Comparison of ENCODE assay signal across 24 cellular contexts in genomic region chr1:26138974-26139558, GRCh38. TPM values are rescaled to one million over a fixed set of nuclear protein-coding genes. Genes with fewer than 3 reads are reported as not detected.
DNase-seq lines count a peak whose midpoint lies in the region; ATAC-seq and TF ChIP-seq lines count a peak whose summit lies in the region.
"Had no signal": no experiment of that assay in that cellular context is flagged by ENCODE, and none has a peak within 500 bp of the region (broad histone marks: within the 10 kb centered on the region; RNA-seq: fewer than 3 reads in every experiment).

No MANE protein-coding gene starts in this region.

- dilution Hi-C loops in mammary epithelial cell (cut with HindIII; ENCODE audit: low sequenced_read_pairs) = no loop called here

- H3K4me3 Mint-ChIP-seq in MCF 10A (ENCODE audit: unreplicated experiment) = no peak overlapping the region
- no peak overlapping the region for H3K4me3 Mint-ChIP-seq in activated naive CD8-positive, alpha-beta T cell treated with anti-CD3 and anti-CD28 coated beads for 36 hours
- H3K4me3 Mint-ChIP-seq: activated CD4-positive, alpha-beta memory T cell treated with anti-CD3 and anti-CD28 coated beads, Interleukin-2, amount 10 ng/mL, durations not matched to agents 7 days and 5 days; activated T-helper 1 cell treated with anti-CD3 and anti-CD28 coated beads, Interleukin-12 subunit alpha, Interleukin-12 subunit beta, Interleukin-2, Interleukin-4 antibody, amounts not matched to agents 30 ng/mL and 10 ng/mL and 1 ng/mL, durations not matched to agents 14 hours and 24 hours and 36 hours; natural killer cell; stimulated activated memory B cell treated with anti-CD40 and anti-IgM and Interleukin-4, amounts not matched to agents 10 μg/mL and 1 μg/mL and 100 μg/mL, for 72 hours had no signal

- no peak overlapping the region for H3K4me2 ChIP-seq in mammary epithelial cell (ENCODE audit: insufficient read depth, low read depth, low read length)

- H3K36me3 ChIP-seq in mammary epithelial cell (ENCODE audit: insufficient read depth, low read length) = no peaks in the 10 kb centered on the region
- H3K36me3 ChIP-seq in upper lobe of right lung = no peaks in the 10 kb centered on the region
- H3K36me3 ChIP-seq: adrenal gland, sigmoid colon, thoracic aorta had no signal

- H4K20me1 ChIP-seq in mammary epithelial cell (ENCODE audit: insufficient read depth, low read length) = no peaks in the 10 kb centered on the region

- POLR2A ChIA-PET in MCF 10A (lab: Yijun Ruan, JAX) = interaction anchor here (0.5 to 1.1 kb wide), 5 partner anchors 9 to 184 kb away, joined by 3 read pairs; no protein-coding TSS in a partner anchor

- TF ChIP-seq CTCF in mammary epithelial cell (conservative IDR thresholded peaks at IDR 0.05 in 1 of 2, IDR thresholded peaks at IDR 0.05 in 1 of 2; ENCODE audit: extremely low read depth in 1 of 2, insufficient read depth in 1 of 2, low read depth in 1 of 2, low read length in 2 of 2) (no peak), MCF 10A (IDR thresholded peaks at IDR 0.05; ENCODE audit: unreplicated experiment) (no peak), upper lobe of right lung (IDR thresholded peaks at IDR 0.05) (no peak)

- H3K9me3 ChIP-seq in mammary epithelial cell (replicated peaks; ENCODE audit: insufficient read depth, low read length) (no peaks in the 10 kb centered on the region), upper lobe of right lung (no peaks in the 10 kb centered on the region)
- H3K9me3 ChIP-seq: sigmoid colon, thoracic aorta had no signal

- DNase-seq in mammary epithelial cell (no peak), MCF 10A (ENCODE audit: unreplicated experiment) (no peak), upper lobe of right lung (no peak), NCI-H2029 (lab: John Stamatoyannopoulos, UW) (no peak), middle frontal gyrus (ENCODE audit: extremely low spot score, low spot score) (no peak), Ammon's horn (ENCODE audit: low spot score) (no peak)
- DNase-seq in Jurkat, Clone E6-1 (ENCODE audit: low read depth, low spot score) = peak; percentile 59
- DNase-seq in activated naive CD8-positive, alpha-beta T cell treated with anti-CD3 and anti-CD28 coated beads for 36 hours = no peak
- DNase-seq: activated CD4-positive, alpha-beta memory T cell treated with anti-CD3 and anti-CD28 coated beads, Interleukin-2, amount 10 ng/mL, durations not matched to agents 7 days and 5 days; adrenal gland; COR-L47; dermis blood vessel endothelial cell; foreskin melanocyte; natural killer cell; NCI-H2029 treated with DMSO at 0.1 percent for 48 hours; NCI-H526; Right ventricle myocardium superior; sigmoid colon had no signal

- H3K27me3 ChIP-seq in mammary epithelial cell (ENCODE audit: insufficient read depth, low read length) = no peaks in the 10 kb centered on the region
- no peaks in the 10 kb centered on the region for H3K27me3 ChIP-seq in upper lobe of right lung
- H3K27me3 ChIP-seq: adrenal gland, sigmoid colon had no signal

- peak overlapping the region; percentile 38 for H2AFZ ChIP-seq in mammary epithelial cell (ENCODE audit: low read depth, low read length)

- no peaks in the 10 kb centered on the region for H3K79me2 ChIP-seq in mammary epithelial cell (ENCODE audit: insufficient read depth, low read length)

- no peak overlapping the region for H3K27ac Mint-ChIP-seq in MCF 10A (ENCODE audit: low read depth, unreplicated experiment)
- peak overlapping the region; percentile 17 for H3K27ac Mint-ChIP-seq in activated naive CD8-positive, alpha-beta T cell treated with anti-CD3 and anti-CD28 coated beads for 36 hours
- H3K27ac Mint-ChIP-seq: activated CD4-positive, alpha-beta memory T cell treated with anti-CD3 and anti-CD28 coated beads, Interleukin-2, amount 10 ng/mL, durations not matched to agents 7 days and 5 days; activated T-helper 1 cell treated with anti-CD3 and anti-CD28 coated beads, Interleukin-12 subunit alpha, Interleukin-12 subunit beta, Interleukin-2, Interleukin-4 antibody, amounts not matched to agents 30 ng/mL and 10 ng/mL and 1 ng/mL, durations not matched to agents 14 hours and 24 hours and 36 hours; natural killer cell; stimulated activated memory B cell treated with anti-CD40 and anti-IgM and Interleukin-4, amounts not matched to agents 10 μg/mL and 1 μg/mL and 100 μg/mL, for 72 hours had no signal

- H3K4me3 ChIP-seq in mammary epithelial cell (replicated peaks in 1 of 3; ENCODE audit: insufficient read depth in 1 of 3, low read depth in 2 of 3, low read length in 3 of 3) = no peak overlapping the region
- H3K4me3 ChIP-seq in Jurkat, Clone E6-1 (ENCODE audit: low read length) = no peak overlapping the region
- H3K4me3 ChIP-seq in upper lobe of right lung = no peak overlapping the region
- H3K4me3 ChIP-seq: adrenal gland, sigmoid colon, thoracic aorta had no signal

- ATAC-seq in upper lobe of right lung = peak; percentile 43
- ATAC-seq: natural killer cell; stimulated activated memory B cell treated with anti-CD40 and anti-IgM and Interleukin-4, amounts not matched to agents 10 μg/mL and 1 μg/mL and 100 μg/mL, for 72 hours had no signal

- CTCF ChIA-PET in mammary epithelial cell (lab: Charles Lee; ENCODE audit: low non-redundant PET) (interaction anchor here (0.7 kb wide), 1 partner anchor 1418 kb away, joined by 5 read pairs; no protein-coding TSS in a partner anchor), MCF 10A (lab: Yijun Ruan, JAX) (interaction anchor here (0.8 to 1.9 kb wide), 4 partner anchors 16 to 103 kb away, joined by 4 to 6 read pairs (median 5); partner anchors contain the start of gene ZNF593)

- no peaks in the 10 kb centered on the region for H3K4me1 Mint-ChIP-seq in MCF 10A (ENCODE audit: insufficient read depth, unreplicated experiment)
- H3K4me1 Mint-ChIP-seq in activated naive CD8-positive, alpha-beta T cell treated with anti-CD3 and anti-CD28 coated beads for 36 hours = peaks cover 12% of the 10 kb centered on the region
- H3K4me1 Mint-ChIP-seq: natural killer cell; stimulated activated memory B cell treated with anti-CD40 and anti-IgM and Interleukin-4, amounts not matched to agents 10 μg/mL and 1 μg/mL and 100 μg/mL, for 72 hours had no signal

- no peaks in the 10 kb centered on the region for H3K4me1 ChIP-seq in mammary epithelial cell (ENCODE audit: insufficient read depth, low read length)
- no peaks in the 10 kb centered on the region for H3K4me1 ChIP-seq in upper lobe of right lung
- H3K4me1 ChIP-seq: adrenal gland, sigmoid colon had no signal

- BruUV-seq in mammary epithelial cell (replicated peaks; lab: Mats Ljungman, UMichigan) = no TSS peak
- no TSS peak for BruUV-seq in MCF 10A (replicated peaks; lab: Mats Ljungman, UMichigan)

- WGBS in mammary epithelial cell (ENCODE audit: low coverage, missing lambda C conversion rate) = 82% methylated on average over 3 of the region's 3 CpGs

- no peaks in the 10 kb centered on the region for H3K27me3 Mint-ChIP-seq in MCF 10A (ENCODE audit: insufficient read depth, unreplicated experiment)
- H3K27me3 Mint-ChIP-seq in activated naive CD8-positive, alpha-beta T cell treated with anti-CD3 and anti-CD28 coated beads for 36 hours = no peaks in the 10 kb centered on the region
- H3K27me3 Mint-ChIP-seq: stimulated activated memory B cell treated with anti-CD40 and anti-IgM and Interleukin-4, amounts not matched to agents 10 μg/mL and 1 μg/mL and 100 μg/mL, for 72 hours had no signal

- no peaks in the 10 kb centered on the region for H3K36me3 Mint-ChIP-seq in MCF 10A (ENCODE audit: insufficient read depth, unreplicated experiment)
- H3K36me3 Mint-ChIP-seq in activated naive CD8-positive, alpha-beta T cell treated with anti-CD3 and anti-CD28 coated beads for 36 hours = no peaks in the 10 kb centered on the region
- H3K36me3 Mint-ChIP-seq: natural killer cell had no signal

- H3K9ac ChIP-seq in mammary epithelial cell (ENCODE audit: insufficient read depth, low read length) = no peak overlapping the region

- no peak overlapping the region for H3K27ac ChIP-seq in mammary epithelial cell (ENCODE audit: insufficient read depth, low read depth, low read length)
- H3K27ac ChIP-seq in upper lobe of right lung = no peak overlapping the region
- H3K27ac ChIP-seq: adrenal gland, sigmoid colon, thoracic aorta, VCaP had no signal

- intact Hi-C loops in mammary epithelial cell (cut with micrococcal nuclease) (no loop called here), MCF 10A (cut with micrococcal nuclease) (no loop called here), upper lobe of right lung (cut with DNase I) (no loop called here)

- in situ Hi-C loops in mammary epithelial cell (cut with MboI; ENCODE audit: low sequenced_read_pairs in 2 of 2) = no loop called here

- H3K9me3 Mint-ChIP-seq in MCF 10A (ENCODE audit: unreplicated experiment) = no peaks in the 10 kb centered on the region
- no peaks in the 10 kb centered on the region for H3K9me3 Mint-ChIP-seq in activated naive CD8-positive, alpha-beta T cell treated with anti-CD3 and anti-CD28 coated beads for 36 hours
- H3K9me3 Mint-ChIP-seq: activated CD4-positive, alpha-beta memory T cell treated with anti-CD3 and anti-CD28 coated beads, Interleukin-2, amount 10 ng/mL, durations not matched to agents 7 days and 5 days; natural killer cell; stimulated activated memory B cell treated with anti-CD40 and anti-IgM and Interleukin-4, amounts not matched to agents 10 μg/mL and 1 μg/mL and 100 μg/mL, for 72 hours had no signal

RNA-seq across cellular contexts. Expression of gene FAM110D, which starts 19.8 kb away (rescaled TPM):
- total RNA-seq in mammary epithelial cell = not detected
- not detected for polyA plus RNA-seq in mammary epithelial cell
- polyA minus RNA-seq in mammary epithelial cell = not detected
- not detected in 2 replicates for total RNA-seq in MCF 10A (2022)
- not detected for polyA plus RNA-seq in Jurkat, Clone E6-1 (2012; ENCODE audit: insufficient read depth, insufficient read length)
- total RNA-seq in activated naive CD8-positive, alpha-beta T cell treated with anti-CD3 and anti-CD28 coated beads for 36 hours = not detected
- 6.9 TPM for total RNA-seq in upper lobe of right lung
- total RNA-seq: activated CD4-positive, alpha-beta memory T cell treated with anti-CD3 and anti-CD28 coated beads, Interleukin-2, amount 10 ng/mL, durations not matched to agents 7 days and 5 days; activated T-helper 1 cell treated with anti-CD3 and anti-CD28 coated beads, Interleukin-12 subunit alpha, Interleukin-12 subunit beta, Interleukin-2, Interleukin-4 antibody, amounts not matched to agents 30 ng/mL and 10 ng/mL and 1 ng/mL, durations not matched to agents 14 hours and 24 hours and 36 hours; natural killer cell; T-helper 1 cell treated with Interleukin-12 subunit alpha and Interleukin-12 subunit beta and Interleukin-4 antibody, amounts not matched to agents 30 ng/mL and 1 ng/mL, for 36 hours had no signal
- polyA plus RNA-seq: keratinocyte had no signal

RNA-seq across cellular contexts. Expression of gene PDIK1L, which starts 27.4 kb away (rescaled TPM):
- 1 to 10 TPM; 4.2 to 4.8 TPM for total RNA-seq in mammary epithelial cell
- 1.3 TPM for polyA plus RNA-seq in mammary epithelial cell
- polyA minus RNA-seq in mammary epithelial cell = not detected
- total RNA-seq in MCF 10A (2022) = 10.8 and 10.9 TPM in 2 replicates
- polyA plus RNA-seq in Jurkat, Clone E6-1 (2012; ENCODE audit: insufficient read depth, insufficient read length) = 7.6 TPM
- 10 to 100 TPM; 16.3 to 17.3 TPM for total RNA-seq in activated naive CD8-positive, alpha-beta T cell treated with anti-CD3 and anti-CD28 coated beads for 36 hours
- total RNA-seq in upper lobe of right lung = 11.4 TPM

RNA-seq across cellular contexts. Expression of gene C1orf232, which starts 29.7 kb away (rescaled TPM):
- not detected for total RNA-seq in mammary epithelial cell
- polyA plus RNA-seq in mammary epithelial cell = not detected
- not detected for polyA minus RNA-seq in mammary epithelial cell
- not detected in 2 replicates for total RNA-seq in MCF 10A (2022)
- polyA plus RNA-seq in Jurkat, Clone E6-1 (2012; ENCODE audit: insufficient read depth, insufficient read length) = not detected
- not detected for total RNA-seq in activated naive CD8-positive, alpha-beta T cell treated with anti-CD3 and anti-CD28 coated beads for 36 hours
- not detected for total RNA-seq in upper lobe of right lung
- total RNA-seq: activated CD4-positive, alpha-beta memory T cell treated with anti-CD3 and anti-CD28 coated beads, Interleukin-2, amount 10 ng/mL, durations not matched to agents 7 days and 5 days; activated T-helper 1 cell treated with anti-CD3 and anti-CD28 coated beads, Interleukin-12 subunit alpha, Interleukin-12 subunit beta, Interleukin-2, Interleukin-4 antibody, amounts not matched to agents 30 ng/mL and 10 ng/mL and 1 ng/mL, durations not matched to agents 14 hours and 24 hours and 36 hours; adrenal gland; dermis blood vessel endothelial cell; natural killer cell; Right ventricle myocardium superior; sigmoid colon; T-helper 1 cell treated with Interleukin-12 subunit alpha and Interleukin-12 subunit beta and Interleukin-4 antibody, amounts not matched to agents 30 ng/mL and 1 ng/mL, for 36 hours; thoracic aorta had no signal
- polyA plus RNA-seq: adrenal gland, keratinocyte, sigmoid colon had no signal

RNA-seq across cellular contexts. Expression of gene ZNF593, which starts 30.6 kb away (rescaled TPM):
- total RNA-seq in mammary epithelial cell (10 to 100 TPM; 31.5 to 41.5 TPM), MCF 10A (2022) (61.5 and 82.6 TPM in 2 replicates), upper lobe of right lung (22.6 TPM)
- polyA plus RNA-seq in mammary epithelial cell = 61.2 TPM
- polyA minus RNA-seq in mammary epithelial cell = 20.1 TPM
- 52.9 TPM for polyA plus RNA-seq in Jurkat, Clone E6-1 (2012; ENCODE audit: insufficient read depth, insufficient read length)
- 10 to 100 TPM; 90.8 to 93.3 TPM for total RNA-seq in activated naive CD8-positive, alpha-beta T cell treated with anti-CD3 and anti-CD28 coated beads for 36 hours

RNA-seq across cellular contexts. Expression of gene ZNF593OS, which starts 32.6 kb away (rescaled TPM):
- total RNA-seq in mammary epithelial cell = under 1 TPM in 1 of 2 donors, not detected in 1; 0.50 TPM
- not detected for polyA plus RNA-seq in mammary epithelial cell
- polyA minus RNA-seq in mammary epithelial cell = not detected
- total RNA-seq in MCF 10A (2022) = not detected in 2 replicates
- polyA plus RNA-seq in Jurkat, Clone E6-1 (2012; ENCODE audit: insufficient read depth, insufficient read length) = not detected
- total RNA-seq in activated naive CD8-positive, alpha-beta T cell treated with anti-CD3 and anti-CD28 coated beads for 36 hours = not detected
- total RNA-seq in upper lobe of right lung = not detected
- total RNA-seq: activated CD4-positive, alpha-beta memory T cell treated with anti-CD3 and anti-CD28 coated beads, Interleukin-2, amount 10 ng/mL, durations not matched to agents 7 days and 5 days; activated T-helper 1 cell treated with anti-CD3 and anti-CD28 coated beads, Interleukin-12 subunit alpha, Interleukin-12 subunit beta, Interleukin-2, Interleukin-4 antibody, amounts not matched to agents 30 ng/mL and 10 ng/mL and 1 ng/mL, durations not matched to agents 14 hours and 24 hours and 36 hours; dermis blood vessel endothelial cell; natural killer cell; Right ventricle myocardium superior; sigmoid colon; T-helper 1 cell treated with Interleukin-12 subunit alpha and Interleukin-12 subunit beta and Interleukin-4 antibody, amounts not matched to agents 30 ng/mL and 1 ng/mL, for 36 hours; thoracic aorta had no signal
- polyA plus RNA-seq: keratinocyte had no signal
